14 cellular contexts compared by ENCODE assay signal in genomic region chr14:21915814-21916213, GRCh38.
DNase-seq lines count a peak whose midpoint lies in the region; ATAC-seq, FAIRE-seq and TF ChIP-seq lines count a peak whose summit lies in the region.
"Had no signal": no experiment of that assay in that cellular context is flagged by ENCODE, and none has a peak within 500 bp of the region (broad histone marks: within the 10 kb centered on the region; RNA-seq: fewer than 3 reads in every experiment).

No MANE protein-coding gene starts in this region.

- H3K36me3 ChIP-seq in smooth muscle cell (ENCODE audit: low read depth): no peaks in the 10 kb centered on the region
- H3K36me3 ChIP-seq: upper lobe of left lung had no signal

- TF ChIP-seq CTCF in VCaP (conservative IDR thresholded peaks at IDR 0.05) (no peak), fibroblast of pulmonary artery (IDR thresholded peaks at IDR 0.05; ENCODE audit: low read length, missing control alignments) (no peak), smooth muscle cell (IDR thresholded peaks at IDR 0.05; ENCODE audit: borderline replicate concordance, insufficient read depth, poor library complexity, severe bottlenecking) (no peak)

- 44% methylated on average over 2 of the region's 2 CpGs for WGBS in smooth muscle cell (ENCODE audit: low lambda C conversion rate)

- H3K4me3 ChIP-seq in fibroblast of pulmonary artery (replicated peaks; ENCODE audit: low read depth, low read length) (no peak overlapping the region), smooth muscle cell (no peak overlapping the region)
- H3K4me3 ChIP-seq: GM12878, upper lobe of left lung had no signal

- TF ChIP-seq POLR2A in GM12892 (IDR thresholded peaks at IDR 0.05; ENCODE audit: low read depth, low read length): no peak

- DNase-seq in activated CD8-positive, alpha-beta memory T cell treated with anti-CD3 and anti-CD28 coated beads, Interleukin-2, amount 10 ng/mL, durations not matched to agents 7 days and 5 days: no peak
- DNase-seq in activated CD8-positive, alpha-beta memory T cell treated with anti-CD3 and anti-CD28 coated beads, Interleukin-2, amount 50 U/mL, for 48 hours: no peak
- DNase-seq in fibroblast of pulmonary artery (ENCODE audit: low read depth) (peak; percentile 18), smooth muscle cell (lab: John Stamatoyannopoulos, UW; ENCODE audit: unreplicated experiment) (no peak), GM12892 (ENCODE audit: insufficient read length) (no peak), SIG-M5 (lab: John Stamatoyannopoulos, UW) (no peak)
- no peak for DNase-seq in stimulated activated CD4-positive, alpha-beta T cell treated with anti-CD3 and anti-CD28 coated beads, Interleukin-2, amount 100 ng/mL, for 48 hours
- DNase-seq: DMS79, erythroblast, GOT3, T-helper 9 cell had no signal

- no peak for ATAC-seq in activated CD8-positive, alpha-beta memory T cell treated with anti-CD3 and anti-CD28 coated beads, Interleukin-2, amount 10 ng/mL, durations not matched to agents 7 days and 5 days
- ATAC-seq: GM12878 had no signal

- no peak overlapping the region for H2AFZ ChIP-seq in smooth muscle cell (ENCODE audit: low read depth)

- H3K9ac ChIP-seq in smooth muscle cell (ENCODE audit: low read depth): no peak overlapping the region

- H3K9me3 ChIP-seq in smooth muscle cell (replicated peaks; ENCODE audit: low read depth): no peaks in the 10 kb centered on the region
- H3K9me3 ChIP-seq: upper lobe of left lung had no signal

- no peaks in the 10 kb centered on the region for H4K20me1 ChIP-seq in smooth muscle cell (ENCODE audit: low read depth)

- H3K27me3 Mint-ChIP-seq in activated CD8-positive, alpha-beta memory T cell treated with anti-CD3 and anti-CD28 coated beads, Interleukin-2, amount 10 ng/mL, durations not matched to agents 7 days and 5 days: peaks cover under 1% of the 10 kb centered on the region

- FAIRE-seq in GM12892 (lab: Jason Lieb, UNC): no peak
- FAIRE-seq: GM12878 had no signal

- no peaks in the 10 kb centered on the region for H3K27me3 ChIP-seq in smooth muscle cell (ENCODE audit: low read depth)
- H3K27me3 ChIP-seq: upper lobe of left lung had no signal

- H3F3A ChIP-seq in smooth muscle cell (ENCODE audit: low read depth): no peaks in the 10 kb centered on the region

- H3K4me3 Mint-ChIP-seq in activated CD8-positive, alpha-beta memory T cell treated with anti-CD3 and anti-CD28 coated beads, Interleukin-2, amount 10 ng/mL, durations not matched to agents 7 days and 5 days: no peak overlapping the region

- peak overlapping the region; percentile 62 for H3K4me2 ChIP-seq in smooth muscle cell

- H3K9me3 Mint-ChIP-seq in activated CD8-positive, alpha-beta memory T cell treated with anti-CD3 and anti-CD28 coated beads, Interleukin-2, amount 10 ng/mL, durations not matched to agents 7 days and 5 days (ENCODE audit: low read depth): no peaks in the 10 kb centered on the region

- peak overlapping the region; percentile 81 for H3K27ac Mint-ChIP-seq in activated CD8-positive, alpha-beta memory T cell treated with anti-CD3 and anti-CD28 coated beads, Interleukin-2, amount 10 ng/mL, durations not matched to agents 7 days and 5 days

- H3K4me1 ChIP-seq in smooth muscle cell (ENCODE audit: low read depth): no peaks in the 10 kb centered on the region

- CTCF ChIA-PET in activated CD8-positive, alpha-beta memory T cell treated with anti-CD3 and anti-CD28 coated beads, Interleukin-2, amount 10 ng/mL, durations not matched to agents 7 days and 5 days (lab: Charles Lee): interaction anchor here (0.7 to 4.2 kb wide), 4 partner anchors 14 to 655 kb away, joined by 3 to 22 read pairs (median 4); no protein-coding TSS in a partner anchor

- H3K27ac ChIP-seq in VCaP (peak overlapping the region; percentile 68), smooth muscle cell (ENCODE audit: low read depth) (no peak overlapping the region)

- H3K79me2 ChIP-seq in smooth muscle cell (ENCODE audit: low read depth): no peaks in the 10 kb centered on the region

- H3K36me3 Mint-ChIP-seq in activated CD8-positive, alpha-beta memory T cell treated with anti-CD3 and anti-CD28 coated beads, Interleukin-2, amount 10 ng/mL, durations not matched to agents 7 days and 5 days: no peaks in the 10 kb centered on the region

- peaks cover 51% of the 10 kb centered on the region for H3K4me1 Mint-ChIP-seq in activated CD8-positive, alpha-beta memory T cell treated with anti-CD3 and anti-CD28 coated beads, Interleukin-2, amount 10 ng/mL, durations not matched to agents 7 days and 5 days
